In the genomic region with DNA sequence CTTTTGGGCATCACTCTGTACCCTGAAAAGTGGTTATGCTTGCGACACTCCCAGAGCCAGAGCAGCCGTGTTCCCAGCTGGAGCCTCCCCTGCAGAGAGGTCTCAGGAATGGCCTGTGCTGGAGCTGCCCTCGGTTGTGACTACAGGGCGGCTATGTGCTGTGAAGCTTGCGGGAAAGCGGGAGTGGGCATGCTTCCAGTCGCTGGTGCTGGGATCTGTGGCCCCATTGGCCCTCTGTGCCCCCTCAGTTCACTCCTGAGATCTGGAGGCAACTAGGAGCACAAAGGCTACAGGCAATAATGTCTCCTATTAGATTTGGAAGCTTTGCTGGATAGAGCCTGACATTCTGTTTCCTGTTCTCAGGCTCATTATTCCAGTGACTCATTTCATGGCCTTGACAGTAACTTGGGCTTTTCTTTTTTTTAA, we compare ENCODE assay signal across 18 cellular contexts. TPM values are rescaled to one million over a fixed set of nuclear protein-coding genes. Genes with fewer than 3 reads are reported as not detected.
DNase-seq lines count a peak whose midpoint lies in the region; ATAC-seq and TF ChIP-seq lines count a peak whose summit lies in the region.
"Had no signal": no experiment of that assay in that cellular context is flagged by ENCODE, and none has a peak within 500 bp of the region (broad histone marks: within the 10 kb centered on the region; RNA-seq: fewer than 3 reads in every experiment).

No MANE protein-coding gene starts in this region.

- DNase-seq in activated CD4-positive, alpha-beta T cell treated with anti-CD3 and anti-CD28 coated beads, Interleukin-2, amount 10 ng/mL, durations not matched to agents 24 days and 14 days = no peak
- no peak for DNase-seq in activated CD4-positive, alpha-beta T cell treated with anti-CD3 and anti-CD28 coated beads for 48 hours
- DNase-seq in adrenal gland (peak in 4 of 7 donors; percentile 39 to 68 (median 46)), kidney tubule cell (ENCODE audit: low spot score) (peak; percentile 31), GM19240 (ENCODE audit: insufficient read length, low spot score) (no peak), DMS153 treated with DMSO at 0.1 percent for 48 hours (lab: John Stamatoyannopoulos, UW; ENCODE audit: unreplicated experiment) (no peak)
- DNase-seq in stimulated activated naive CD8-positive, alpha-beta T cell treated with anti-CD3 and anti-CD28 coated beads, Interleukin-15, amount 100 ng/mL, for 72 hours = no peak
- DNase-seq: head of caudate nucleus; kidney; NCI-H1694; NCI-H526 treated with DMSO at 0.1 percent for 48 hours; retina; stimulated activated CD4-positive, alpha-beta T cell treated with anti-CD3 and anti-CD28 coated beads, Interleukin-4, amount 100 ng/mL, for 24 hours; stimulated activated naive B cell treated with anti-CD40 and anti-IgM and Interleukin-4, amounts not matched to agents 10 μg/mL and 1 μg/mL and 100 μg/mL, for 72 hours had no signal

- TF ChIP-seq POLR2A in adrenal gland (IDR thresholded peaks at IDR 0.05) = peak in 1 of 2 donors; percentile 18

- H3K27ac ChIP-seq in adrenal gland = peak overlapping the region; percentile 16 to 90 (median 71)
- H3K27ac ChIP-seq: 22Rv1 had no signal

- H3K4me1 Mint-ChIP-seq in activated CD4-positive, alpha-beta T cell treated with anti-CD3 and anti-CD28 coated beads, Interleukin-2, amount 10 ng/mL, durations not matched to agents 24 days and 14 days = peaks cover 30% of the 10 kb centered on the region
- peaks cover 25% of the 10 kb centered on the region for H3K4me1 Mint-ChIP-seq in stimulated activated naive CD8-positive, alpha-beta T cell treated with anti-CD3 and anti-CD28 coated beads, Interleukin-15, amount 100 ng/mL, for 72 hours

- H3K4me1 ChIP-seq in adrenal gland (replicated peaks in 1 of 2) = peaks cover 7 to 29% of the 10 kb centered on the region in 2 donors
- H3K4me1 ChIP-seq: HAP-1 had no signal

- no peak for TF ChIP-seq CTCF in adrenal gland (IDR thresholded peaks at IDR 0.05)

- intact Hi-C loops in activated CD4-positive, alpha-beta T cell treated with anti-CD3 and anti-CD28 coated beads, Interleukin-2, amount 10 ng/mL, durations not matched to agents 24 days and 14 days (cut with micrococcal nuclease) = no loop called here
- intact Hi-C loops in adrenal gland (cut with DNase I) = loop anchor here in 1 of 2 donors (10.0 kb wide), 1 partner anchor 74 kb away; no protein-coding TSS in a partner anchor

- H3K27me3 ChIP-seq in adrenal gland = no peaks in the 10 kb centered on the region

- H3K36me3 ChIP-seq in adrenal gland (replicated peaks in 1 of 2) = peaks cover 0 to 35% of the 10 kb centered on the region in 2 donors

- no peaks in the 10 kb centered on the region for H3K9me3 ChIP-seq in adrenal gland (replicated peaks in 1 of 3)
- H3K9me3 ChIP-seq: HAP-1 had no signal

- peak overlapping the region; percentile 15 for H3K27ac Mint-ChIP-seq in activated CD4-positive, alpha-beta T cell treated with anti-CD3 and anti-CD28 coated beads, Interleukin-2, amount 10 ng/mL, durations not matched to agents 24 days and 14 days
- H3K27ac Mint-ChIP-seq in stimulated activated naive CD8-positive, alpha-beta T cell treated with anti-CD3 and anti-CD28 coated beads, Interleukin-15, amount 100 ng/mL, for 72 hours = peak overlapping the region; percentile 33 to 48
- H3K27ac Mint-ChIP-seq: stimulated activated naive B cell treated with anti-CD40 and anti-IgM and Interleukin-4, amounts not matched to agents 10 μg/mL and 1 μg/mL and 100 μg/mL, for 72 hours had no signal

- no peak overlapping the region for H3K4me3 Mint-ChIP-seq in activated CD4-positive, alpha-beta T cell treated with anti-CD3 and anti-CD28 coated beads, Interleukin-2, amount 10 ng/mL, durations not matched to agents 24 days and 14 days
- no peak overlapping the region for H3K4me3 Mint-ChIP-seq in stimulated activated naive CD8-positive, alpha-beta T cell treated with anti-CD3 and anti-CD28 coated beads, Interleukin-15, amount 100 ng/mL, for 72 hours
- H3K4me3 Mint-ChIP-seq: activated CD4-positive, alpha-beta memory T cell treated with anti-CD3 and anti-CD28 coated beads, Interleukin-2, amount 10 ng/mL, durations not matched to agents 7 days and 5 days; stimulated activated naive B cell treated with anti-CD40 and anti-IgM and Interleukin-4, amounts not matched to agents 10 μg/mL and 1 μg/mL and 100 μg/mL, for 72 hours had no signal

- H3K36me3 Mint-ChIP-seq in activated CD4-positive, alpha-beta T cell treated with anti-CD3 and anti-CD28 coated beads, Interleukin-2, amount 10 ng/mL, durations not matched to agents 24 days and 14 days (ENCODE audit: low read depth) = peaks cover 32% of the 10 kb centered on the region

- no peak for ATAC-seq in stimulated activated naive CD8-positive, alpha-beta T cell treated with anti-CD3 and anti-CD28 coated beads, Interleukin-15, amount 100 ng/mL, for 72 hours
- no peak for ATAC-seq in HG02840 (IDR thresholded peaks at IDR 0.05; ENCODE audit: low FRiP score, unreplicated experiment)
- ATAC-seq: stimulated activated naive B cell treated with anti-CD40 and anti-IgM and Interleukin-4, amounts not matched to agents 10 μg/mL and 1 μg/mL and 100 μg/mL, for 72 hours had no signal

- H3K27me3 Mint-ChIP-seq in activated CD4-positive, alpha-beta T cell treated with anti-CD3 and anti-CD28 coated beads, Interleukin-2, amount 10 ng/mL, durations not matched to agents 24 days and 14 days = no peaks in the 10 kb centered on the region
- no peaks in the 10 kb centered on the region for H3K27me3 Mint-ChIP-seq in stimulated activated naive CD8-positive, alpha-beta T cell treated with anti-CD3 and anti-CD28 coated beads, Interleukin-15, amount 100 ng/mL, for 72 hours
- H3K27me3 Mint-ChIP-seq: activated CD4-positive, alpha-beta memory T cell treated with anti-CD3 and anti-CD28 coated beads, Interleukin-2, amount 10 ng/mL, durations not matched to agents 7 days and 5 days; stimulated activated naive B cell treated with anti-CD40 and anti-IgM and Interleukin-4, amounts not matched to agents 10 μg/mL and 1 μg/mL and 100 μg/mL, for 72 hours had no signal

- 30 to 52% (median 38%) methylated on average over 2 to 7 of the region's 7 CpGs for WGBS in adrenal gland, 4 donors

- no peaks in the 10 kb centered on the region for H3K9me3 Mint-ChIP-seq in activated CD4-positive, alpha-beta T cell treated with anti-CD3 and anti-CD28 coated beads, Interleukin-2, amount 10 ng/mL, durations not matched to agents 24 days and 14 days
- H3K9me3 Mint-ChIP-seq in stimulated activated naive CD8-positive, alpha-beta T cell treated with anti-CD3 and anti-CD28 coated beads, Interleukin-15, amount 100 ng/mL, for 72 hours = no peaks in the 10 kb centered on the region
- H3K9me3 Mint-ChIP-seq: activated CD4-positive, alpha-beta memory T cell treated with anti-CD3 and anti-CD28 coated beads, Interleukin-2, amount 10 ng/mL, durations not matched to agents 7 days and 5 days; stimulated activated naive B cell treated with anti-CD40 and anti-IgM and Interleukin-4, amounts not matched to agents 10 μg/mL and 1 μg/mL and 100 μg/mL, for 72 hours had no signal

- no peak overlapping the region for H3K4me3 ChIP-seq in adrenal gland
- H3K4me3 ChIP-seq: HAP-1 had no signal

RNA-seq across cellular contexts. Expression of gene GPR107, which starts 56.9 kb away (rescaled TPM):
- total RNA-seq in activated CD4-positive, alpha-beta T cell treated with anti-CD3 and anti-CD28 coated beads, Interleukin-2, amount 10 ng/mL, durations not matched to agents 24 days and 14 days = 19.2 and 23.6 TPM in 2 replicates
- 10 to 100 TPM; 22.5 to 45.9 (median 34.2) TPM for total RNA-seq in adrenal gland
- 10 to 100 TPM in 2 of 3 donors, 1 to 10 TPM in 1; 8.9 to 34.0 (median 11.9) TPM for polyA plus RNA-seq in adrenal gland

Comparison
In these comparisons a context has a peak if more than half of its experiments do, and no peak if none do; other contexts are left out.
1. DNase-seq: peak in adrenal gland (4 of 7) and kidney tubule cell (single experiment); none in activated CD4-positive, alpha-beta T cell treated with anti-CD3 and anti-CD28 coated beads, Interleukin-2, amount 10 ng/mL, durations not matched to agents 24 days and 14 days (single experiment), activated CD4-positive, alpha-beta T cell treated with anti-CD3 and anti-CD28 coated beads for 48 hours (single experiment), stimulated activated naive CD8-positive, alpha-beta T cell treated with anti-CD3 and anti-CD28 coated beads, Interleukin-15, amount 100 ng/mL, for 72 hours (0 of 2), GM19240 (single experiment) and DMS153 treated with DMSO at 0.1 percent for 48 hours (single experiment).